ENCODE assay signal across 23 cellular contexts in the genomic region with DNA sequence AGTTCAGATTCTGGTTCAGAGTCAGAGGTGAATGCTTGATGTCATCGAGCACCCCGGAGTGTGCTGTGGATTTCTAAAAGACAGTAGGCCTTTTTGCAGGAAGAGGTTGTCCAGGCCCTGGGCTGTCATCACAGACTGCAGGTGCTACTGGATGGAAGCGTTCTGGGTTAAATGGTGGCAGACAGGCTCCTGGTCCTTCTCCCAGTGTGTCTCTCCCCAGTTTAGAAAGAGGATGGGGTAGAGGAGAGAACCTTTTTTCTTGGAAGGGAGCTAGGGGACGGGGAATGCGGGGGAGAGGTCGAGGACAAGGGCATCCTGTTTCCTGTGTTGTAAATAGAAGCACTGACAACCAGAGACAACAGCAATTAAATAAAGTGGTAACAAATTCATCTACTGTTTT.
"Had no signal": no experiment of that assay in that cellular context is flagged by ENCODE, and none has a peak within 500 bp of the region (broad histone marks: within the 10 kb centered on the region; RNA-seq: fewer than 3 reads in every experiment).

No MANE protein-coding gene starts in this region.

- H3K27me3 ChIP-seq: brain microvascular endothelial cell, esophagus muscularis mucosa, gastroesophageal sphincter, upper lobe of right lung had no signal

- H3K27ac ChIP-seq: brain microvascular endothelial cell, coronary artery, esophagus muscularis mucosa, gastroesophageal sphincter, psoas muscle, thoracic aorta, upper lobe of right lung had no signal

- H3K36me3 ChIP-seq: brain microvascular endothelial cell, esophagus muscularis mucosa, thoracic aorta had no signal

- H3K4me3 ChIP-seq: coronary artery, esophagus muscularis mucosa, gastroesophageal sphincter, psoas muscle, smooth muscle cell, thoracic aorta, upper lobe of right lung had no signal

- H3K9me3 ChIP-seq: esophagus muscularis mucosa, gastroesophageal sphincter, psoas muscle, SK-N-SH, thoracic aorta, upper lobe of right lung had no signal

- H3K27me3 Mint-ChIP-seq: activated CD4-positive, alpha-beta T cell treated with anti-CD3 and anti-CD28 coated beads, Interleukin-2, amount 10 ng/mL, durations not matched to agents 7 days and 5 days; stimulated activated naive B cell treated with anti-CD40 and anti-IgM and Interleukin-4, amounts not matched to agents 10 μg/mL and 1 μg/mL and 100 μg/mL, for 72 hours had no signal

- H3K4me1 ChIP-seq: gastroesophageal sphincter, upper lobe of right lung had no signal

- H3K27ac Mint-ChIP-seq: activated CD4-positive, alpha-beta T cell treated with anti-CD3 and anti-CD28 coated beads, Interleukin-2, amount 10 ng/mL, durations not matched to agents 7 days and 5 days; stimulated activated naive B cell treated with anti-CD40 and anti-IgM and Interleukin-4, amounts not matched to agents 10 μg/mL and 1 μg/mL and 100 μg/mL, for 72 hours; T-helper 2 cell treated with Interferon-gamma antibody and Interleukin-4, amounts not matched to agents 5 μg/mL and 100 μg/mL, for 36 hours had no signal

- H3K9ac ChIP-seq: SK-N-SH had no signal

- H3K9me3 Mint-ChIP-seq: stimulated activated naive B cell treated with anti-CD40 and anti-IgM and Interleukin-4, amounts not matched to agents 10 μg/mL and 1 μg/mL and 100 μg/mL, for 72 hours had no signal

- H3K4me3 Mint-ChIP-seq: activated CD4-positive, alpha-beta T cell treated with anti-CD3 and anti-CD28 coated beads, Interleukin-2, amount 10 ng/mL, durations not matched to agents 7 days and 5 days; activated T-cell treated with anti-CD3 and anti-CD28 coated beads, Interleukin-2, amount 50 U/mL, for 4 hours; stimulated activated naive B cell treated with anti-CD40 and anti-IgM and Interleukin-4, amounts not matched to agents 10 μg/mL and 1 μg/mL and 100 μg/mL, for 72 hours; T-helper 2 cell treated with Interferon-gamma antibody and Interleukin-4, amounts not matched to agents 5 μg/mL and 100 μg/mL, for 36 hours had no signal

- H3K4me2 ChIP-seq: SK-N-SH, smooth muscle cell had no signal

- DNase-seq: activated CD4-positive, alpha-beta T cell treated with anti-CD3 and anti-CD28 coated beads, Interleukin-2, amount 10 ng/mL, durations not matched to agents 7 days and 5 days; activated CD4-positive, CD25-positive, alpha-beta regulatory T cell; activated CD8-positive, alpha-beta memory T cell treated with anti-CD3 and anti-CD28 coated beads, Interleukin-2, amount 50 U/mL, for 4 hours; activated effector memory CD4-positive, alpha-beta T cell treated with Interleukin-2 at 50 U/mL for 16 hours; activated naive CD4-positive, alpha-beta T cell treated with anti-CD3 and anti-CD28 coated beads, Interleukin-2, amount 50 U/mL, for 16 hours; activated T-cell treated with anti-CD3 and anti-CD28 coated beads, Interleukin-2, amount 50 U/mL, for 4 hours; aorta; brain microvascular endothelial cell; effector CD4-positive, alpha-beta T cell; left cardiac atrium; mammary epithelial cell; psoas muscle; SK-N-SH; stimulated activated CD4-positive, alpha-beta T cell treated with anti-CD3 and anti-CD28 coated beads, Interleukin-4, amount 100 ng/mL, for 4 hours; stimulated activated naive B cell treated with anti-CD40 and anti-IgM and Interleukin-4, amounts not matched to agents 10 μg/mL and 1 μg/mL and 100 μg/mL, for 72 hours; upper lobe of right lung had no signal

- ATAC-seq: activated T-cell treated with anti-CD3 and anti-CD28 coated beads, Interleukin-2, amount 50 U/mL, for 4 hours; gastroesophageal sphincter; psoas muscle; sciatic nerve; upper lobe of right lung had no signal
